In genomic region chr2:152425765-152426710, GRCh38 we compare ENCODE assay signal across 1 cellular context.
TF ChIP-seq lines count a peak whose summit lies in the region.

No MANE protein-coding gene starts in this region.

TF ChIP-seq in HepG2, 621 proteins besides CTCF, POLR2A, EP300 and RAD21 (continued from another document and continues in another):
- TF ChIP-seq HNF1A (IDR thresholded peaks at IDR 0.05; ENCODE audit: low read depth) (0 out of 2 replicates have a peak, but pooled peaks have one; percentile 23), HNF1A (CRISPR knock-in tag; IDR thresholded peaks at IDR 0.05; ENCODE audit: borderline replicate concordance) (no peak), ZBTB39 (CRISPR knock-in tag; IDR thresholded peaks at IDR 0.05) (0 out of 2 replicates have a peak, but pooled peaks have one; percentile 50), ONECUT2 (CRISPR knock-in tag; IDR thresholded peaks at IDR 0.05) (peak; percentile 89), ZNF138 (CRISPR knock-in tag; IDR thresholded peaks at IDR 0.05; ENCODE audit: low read depth) (no peak), ZNF614 (CRISPR knock-in tag; IDR thresholded peaks at IDR 0.05; ENCODE audit: borderline replicate concordance) (peak; percentile 80), ZBTB21 (CRISPR knock-in tag; IDR thresholded peaks at IDR 0.05) (no peak), ATRX (CRISPR knock-in tag; IDR thresholded peaks at IDR 0.05; ENCODE audit: borderline replicate concordance) (no peak), SATB2 (CRISPR knock-in tag; IDR thresholded peaks at IDR 0.05) (0 out of 2 replicates have a peak, but pooled peaks have one; percentile 64), ZSCAN25 (CRISPR knock-in tag; IDR thresholded peaks at IDR 0.05) (peak; percentile 27; the same call in 1 of the 2 replicates), ZSCAN29 (CRISPR knock-in tag; conservative IDR thresholded peaks at IDR 0.05) (0 out of 2 replicates have a peak, but pooled peaks have one; percentile 51), SP4 (CRISPR knock-in tag; IDR thresholded peaks at IDR 0.05) (0 out of 2 replicates have a peak, but pooled peaks have one; percentile 25), KDM3A (CRISPR knock-in tag; IDR thresholded peaks at IDR 0.05; ENCODE audit: low read depth) (no peak), ZMYM2 (CRISPR knock-in tag; IDR thresholded peaks at IDR 0.05) (no peak), ZFX (CRISPR knock-in tag; IDR thresholded peaks at IDR 0.05; ENCODE audit: low read depth) (peak; percentile 47), THAP11 (CRISPR knock-in tag; IDR thresholded peaks at IDR 0.05) (peak; percentile 9; the same call in 1 of the 2 replicates), RFXAP (CRISPR knock-in tag; IDR thresholded peaks at IDR 0.05; ENCODE audit: borderline replicate concordance) (0 out of 2 replicates have a peak, but pooled peaks have one; percentile 61), ZNF629 (CRISPR knock-in tag; conservative IDR thresholded peaks at IDR 0.05) (no peak; the same call in 1 of the 2 replicates), RXRB (CRISPR knock-in tag; IDR thresholded peaks at IDR 0.05; ENCODE audit: borderline replicate concordance) (peak; percentile 55; the same call in 1 of the 2 replicates), ZNF550 (CRISPR knock-in tag; IDR thresholded peaks at IDR 0.05; ENCODE audit: borderline replicate concordance) (no peak), FOXM1 (CRISPR knock-in tag; IDR thresholded peaks at IDR 0.05) (no peak), ZNF878 (CRISPR knock-in tag; IDR thresholded peaks at IDR 0.05) (peak; percentile 50; the same call in 1 of the 2 replicates), NFIC (IDR thresholded peaks at IDR 0.05; ENCODE audit: low read length) (peak; percentile 81; the same call in 1 of the 2 replicates), REXO4 (CRISPR knock-in tag; IDR thresholded peaks at IDR 0.05; ENCODE audit: borderline replicate concordance) (no peak), KAT7 (CRISPR knock-in tag; IDR thresholded peaks at IDR 0.05; ENCODE audit: borderline replicate concordance) (peak; percentile 27; the same call in 1 of the 2 replicates), ZFAT (CRISPR knock-in tag; conservative IDR thresholded peaks at IDR 0.05) (no peak), ZNF562 (CRISPR knock-in tag; IDR thresholded peaks at IDR 0.05; ENCODE audit: borderline replicate concordance) (no peak), SMAD9 (CRISPR knock-in tag; IDR thresholded peaks at IDR 0.05) (no peak), ZNF547 (CRISPR knock-in tag; IDR thresholded peaks at IDR 0.05) (no peak; the same call in 1 of the 2 replicates), ISL2 (CRISPR knock-in tag; IDR thresholded peaks at IDR 0.05) (peak; percentile 49), PHF5A (CRISPR knock-in tag; IDR thresholded peaks at IDR 0.05; ENCODE audit: low read depth, unreplicated experiment) (peak; percentile 75), FOXA3 (CRISPR knock-in tag; IDR thresholded peaks at IDR 0.05) (peak; percentile 76), TBX3 (IDR thresholded peaks at IDR 0.05; ENCODE audit: borderline replicate concordance) (peak; percentile 4; the same call in 1 of the 2 replicates), ATF7-NPFF (CRISPR knock-in tag; IDR thresholded peaks at IDR 0.05; ENCODE audit: low read depth) (no peak), ZMYM3 (CRISPR knock-in tag; IDR thresholded peaks at IDR 0.05) (peak; percentile 65; the same call in 1 of the 2 replicates), TEAD3 (CRISPR knock-in tag; optimal IDR thresholded peaks at IDR 0.05; ENCODE audit: borderline replicate concordance) (peak; percentile 47), BCL6 (CRISPR knock-in tag; IDR thresholded peaks at IDR 0.05) (peak; percentile 94), SMARCC2 (IDR thresholded peaks at IDR 0.05) (peak; percentile 79; the same call in 1 of the 2 replicates)
- TF ChIP-seq, protein P1, sequence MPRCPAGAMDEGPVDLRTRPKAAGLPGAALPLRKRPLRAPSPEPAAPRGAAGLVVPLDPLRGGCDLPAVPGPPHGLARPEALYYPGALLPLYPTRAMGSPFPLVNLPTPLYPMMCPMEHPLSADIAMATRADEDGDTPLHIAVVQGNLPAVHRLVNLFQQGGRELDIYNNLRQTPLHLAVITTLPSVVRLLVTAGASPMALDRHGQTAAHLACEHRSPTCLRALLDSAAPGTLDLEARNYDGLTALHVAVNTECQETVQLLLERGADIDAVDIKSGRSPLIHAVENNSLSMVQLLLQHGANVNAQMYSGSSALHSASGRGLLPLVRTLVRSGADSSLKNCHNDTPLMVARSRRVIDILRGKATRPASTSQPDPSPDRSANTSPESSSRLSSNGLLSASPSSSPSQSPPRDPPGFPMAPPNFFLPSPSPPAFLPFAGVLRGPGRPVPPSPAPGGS (CRISPR knock-in tag; IDR thresholded peaks at IDR 0.05), result no peak
- TF ChIP-seq, protein P2, sequence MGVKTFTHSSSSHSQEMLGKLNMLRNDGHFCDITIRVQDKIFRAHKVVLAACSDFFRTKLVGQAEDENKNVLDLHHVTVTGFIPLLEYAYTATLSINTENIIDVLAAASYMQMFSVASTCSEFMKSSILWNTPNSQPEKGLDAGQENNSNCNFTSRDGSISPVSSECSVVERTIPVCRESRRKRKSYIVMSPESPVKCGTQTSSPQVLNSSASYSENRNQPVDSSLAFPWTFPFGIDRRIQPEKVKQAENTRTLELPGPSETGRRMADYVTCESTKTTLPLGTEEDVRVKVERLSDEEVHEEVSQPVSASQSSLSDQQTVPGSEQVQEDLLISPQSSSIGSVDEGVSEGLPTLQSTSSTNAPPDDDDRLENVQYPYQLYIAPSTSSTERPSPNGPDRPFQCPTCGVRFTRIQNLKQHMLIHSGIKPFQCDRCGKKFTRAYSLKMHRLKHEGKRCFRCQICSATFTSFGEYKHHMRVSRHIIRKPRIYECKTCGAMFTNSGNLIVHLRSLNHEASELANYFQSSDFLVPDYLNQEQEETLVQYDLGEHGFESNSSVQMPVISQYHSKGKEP (CRISPR knock-in tag; IDR thresholded peaks at IDR 0.05), result no peak
- TF ChIP-seq, protein P3, sequence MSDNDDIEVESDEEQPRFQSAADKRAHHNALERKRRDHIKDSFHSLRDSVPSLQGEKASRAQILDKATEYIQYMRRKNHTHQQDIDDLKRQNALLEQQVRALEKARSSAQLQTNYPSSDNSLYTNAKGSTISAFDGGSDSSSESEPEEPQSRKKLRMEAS (IDR thresholded peaks at IDR 0.05), result 0 out of 2 replicates have a peak, but pooled peaks have one; percentile 29
- TF ChIP-seq, protein P4, sequence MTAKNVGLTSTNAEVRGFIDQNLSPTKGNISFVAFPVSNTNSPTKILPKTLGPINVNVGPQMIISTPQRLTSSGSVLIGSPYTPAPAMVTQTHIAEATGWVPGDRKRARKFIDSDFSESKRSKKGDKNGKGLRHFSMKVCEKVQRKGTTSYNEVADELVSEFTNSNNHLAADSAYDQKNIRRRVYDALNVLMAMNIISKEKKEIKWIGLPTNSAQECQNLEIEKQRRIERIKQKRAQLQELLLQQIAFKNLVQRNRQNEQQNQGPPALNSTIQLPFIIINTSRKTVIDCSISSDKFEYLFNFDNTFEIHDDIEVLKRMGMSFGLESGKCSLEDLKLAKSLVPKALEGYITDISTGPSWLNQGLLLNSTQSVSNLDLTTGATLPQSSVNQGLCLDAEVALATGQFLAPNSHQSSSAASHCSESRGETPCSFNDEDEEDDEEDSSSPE (CRISPR knock-in tag; IDR thresholded peaks at IDR 0.05), result peak; percentile 43; the same call in 1 of the 2 replicates
- TF ChIP-seq, protein P5, sequence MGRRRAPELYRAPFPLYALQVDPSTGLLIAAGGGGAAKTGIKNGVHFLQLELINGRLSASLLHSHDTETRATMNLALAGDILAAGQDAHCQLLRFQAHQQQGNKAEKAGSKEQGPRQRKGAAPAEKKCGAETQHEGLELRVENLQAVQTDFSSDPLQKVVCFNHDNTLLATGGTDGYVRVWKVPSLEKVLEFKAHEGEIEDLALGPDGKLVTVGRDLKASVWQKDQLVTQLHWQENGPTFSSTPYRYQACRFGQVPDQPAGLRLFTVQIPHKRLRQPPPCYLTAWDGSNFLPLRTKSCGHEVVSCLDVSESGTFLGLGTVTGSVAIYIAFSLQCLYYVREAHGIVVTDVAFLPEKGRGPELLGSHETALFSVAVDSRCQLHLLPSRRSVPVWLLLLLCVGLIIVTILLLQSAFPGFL (CRISPR knock-in tag; IDR thresholded peaks at IDR 0.05), result no peak
- TF ChIP-seq, protein P6, sequence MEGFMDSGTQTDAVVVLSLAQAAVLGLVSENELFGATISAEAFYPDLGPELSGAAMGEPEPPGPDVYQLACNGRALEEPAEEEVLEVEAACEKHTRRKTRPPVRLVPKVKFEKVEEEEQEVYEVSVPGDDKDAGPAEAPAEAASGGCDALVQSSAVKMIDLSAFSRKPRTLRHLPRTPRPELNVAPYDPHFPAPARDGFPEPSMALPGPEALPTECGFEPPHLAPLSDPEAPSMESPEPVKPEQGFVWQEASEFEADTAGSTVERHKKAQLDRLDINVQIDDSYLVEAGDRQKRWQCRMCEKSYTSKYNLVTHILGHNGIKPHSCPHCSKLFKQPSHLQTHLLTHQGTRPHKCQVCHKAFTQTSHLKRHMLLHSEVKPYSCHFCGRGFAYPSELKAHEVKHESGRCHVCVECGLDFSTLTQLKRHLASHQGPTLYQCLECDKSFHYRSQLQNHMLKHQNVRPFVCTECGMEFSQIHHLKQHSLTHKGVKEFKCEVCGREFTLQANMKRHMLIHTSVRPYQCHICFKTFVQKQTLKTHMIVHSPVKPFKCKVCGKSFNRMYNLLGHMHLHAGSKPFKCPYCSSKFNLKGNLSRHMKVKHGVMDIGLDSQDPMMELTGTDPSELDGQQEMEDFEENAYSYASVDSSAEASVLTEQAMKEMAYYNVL (CRISPR knock-in tag; IDR thresholded peaks at IDR 0.05; ENCODE audit: borderline replicate concordance), result peak; percentile 83
- TF ChIP-seq, protein P7, sequence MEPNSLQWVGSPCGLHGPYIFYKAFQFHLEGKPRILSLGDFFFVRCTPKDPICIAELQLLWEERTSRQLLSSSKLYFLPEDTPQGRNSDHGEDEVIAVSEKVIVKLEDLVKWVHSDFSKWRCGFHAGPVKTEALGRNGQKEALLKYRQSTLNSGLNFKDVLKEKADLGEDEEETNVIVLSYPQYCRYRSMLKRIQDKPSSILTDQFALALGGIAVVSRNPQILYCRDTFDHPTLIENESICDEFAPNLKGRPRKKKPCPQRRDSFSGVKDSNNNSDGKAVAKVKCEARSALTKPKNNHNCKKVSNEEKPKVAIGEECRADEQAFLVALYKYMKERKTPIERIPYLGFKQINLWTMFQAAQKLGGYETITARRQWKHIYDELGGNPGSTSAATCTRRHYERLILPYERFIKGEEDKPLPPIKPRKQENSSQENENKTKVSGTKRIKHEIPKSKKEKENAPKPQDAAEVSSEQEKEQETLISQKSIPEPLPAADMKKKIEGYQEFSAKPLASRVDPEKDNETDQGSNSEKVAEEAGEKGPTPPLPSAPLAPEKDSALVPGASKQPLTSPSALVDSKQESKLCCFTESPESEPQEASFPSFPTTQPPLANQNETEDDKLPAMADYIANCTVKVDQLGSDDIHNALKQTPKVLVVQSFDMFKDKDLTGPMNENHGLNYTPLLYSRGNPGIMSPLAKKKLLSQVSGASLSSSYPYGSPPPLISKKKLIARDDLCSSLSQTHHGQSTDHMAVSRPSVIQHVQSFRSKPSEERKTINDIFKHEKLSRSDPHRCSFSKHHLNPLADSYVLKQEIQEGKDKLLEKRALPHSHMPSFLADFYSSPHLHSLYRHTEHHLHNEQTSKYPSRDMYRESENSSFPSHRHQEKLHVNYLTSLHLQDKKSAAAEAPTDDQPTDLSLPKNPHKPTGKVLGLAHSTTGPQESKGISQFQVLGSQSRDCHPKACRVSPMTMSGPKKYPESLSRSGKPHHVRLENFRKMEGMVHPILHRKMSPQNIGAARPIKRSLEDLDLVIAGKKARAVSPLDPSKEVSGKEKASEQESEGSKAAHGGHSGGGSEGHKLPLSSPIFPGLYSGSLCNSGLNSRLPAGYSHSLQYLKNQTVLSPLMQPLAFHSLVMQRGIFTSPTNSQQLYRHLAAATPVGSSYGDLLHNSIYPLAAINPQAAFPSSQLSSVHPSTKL (CRISPR knock-in tag; IDR thresholded peaks at IDR 0.05), result peak; percentile 85
- TF ChIP-seq, protein P8, sequence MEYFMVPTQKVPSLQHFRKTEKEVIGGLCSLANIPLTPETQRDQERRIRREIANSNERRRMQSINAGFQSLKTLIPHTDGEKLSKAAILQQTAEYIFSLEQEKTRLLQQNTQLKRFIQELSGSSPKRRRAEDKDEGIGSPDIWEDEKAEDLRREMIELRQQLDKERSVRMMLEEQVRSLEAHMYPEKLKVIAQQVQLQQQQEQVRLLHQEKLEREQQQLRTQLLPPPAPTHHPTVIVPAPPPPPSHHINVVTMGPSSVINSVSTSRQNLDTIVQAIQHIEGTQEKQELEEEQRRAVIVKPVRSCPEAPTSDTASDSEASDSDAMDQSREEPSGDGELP (IDR thresholded peaks at IDR 0.05; ENCODE audit: borderline replicate concordance, low read depth), result peak; percentile 93
